Comparison of ENCODE assay signal across 23 cellular contexts in the genomic region with DNA sequence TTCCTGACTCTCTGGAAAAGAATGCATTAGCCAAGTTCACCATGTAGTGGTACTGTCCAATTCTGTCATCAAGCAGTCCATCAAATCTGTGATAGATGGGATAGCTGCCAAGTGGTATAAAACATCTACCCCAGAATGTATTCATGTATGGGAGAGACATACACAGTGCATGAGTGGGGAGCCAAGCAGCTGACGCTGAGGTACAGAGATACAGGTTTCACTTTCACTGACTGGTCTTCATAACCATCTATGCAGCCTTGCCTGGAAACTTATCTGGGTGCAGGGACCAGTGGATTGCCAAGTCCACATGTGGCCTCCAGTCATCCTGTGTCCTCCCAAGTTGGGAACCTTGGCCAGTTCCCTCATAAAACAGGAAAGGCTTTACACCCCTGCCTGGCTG.
"Had no signal": no experiment of that assay in that cellular context is flagged by ENCODE, and none has a peak within 500 bp of the region (broad histone marks: within the 10 kb centered on the region; RNA-seq: fewer than 3 reads in every experiment).

No MANE protein-coding gene starts in this region.

- H3K9ac ChIP-seq: SK-N-SH had no signal

- H3K27ac ChIP-seq: RWPE1 had no signal

- H3K4me2 ChIP-seq: SK-N-SH had no signal

- DNase-seq: IMR-90; Kasumi-1; KG1; NCI-H1092; NCI-H1105 treated with DMSO at 0.1 percent for 48 hours; NCI-H1417 treated with DMSO at 0.1 percent for 48 hours; NCI-H146; NCI-H1694 treated with DMSO at 0.1 percent for 48 hours; NCI-H1930; NCI-H2081; NCI-H2107; NCI-H2227 treated with DMSO at 0.1 percent for 48 hours; NCI-H510A; NCI-H524 treated with DMSO at 0.1 percent for 48 hours; NCI-H69; NCI-H774; NK-92 treated with Interleukin-12 subunit alpha and Interleukin-12 subunit beta, amount 100 ng/mL, for 24 hours; PC-3; SHP77; SK-N-SH; SW 1271 had no signal

- H3K9me3 ChIP-seq: SK-N-SH had no signal

- H3K9me2 ChIP-seq: SK-N-SH had no signal

- ATAC-seq: Panc1, PC-3 had no signal
